Comparison of ENCODE assay signal across 2 cellular contexts in genomic region chr4:2871911-2872310, GRCh38.
TF ChIP-seq lines count a peak whose summit lies in the region.

No MANE protein-coding gene starts in this region.

TF ChIP-seq in GM12878, 131 proteins besides CTCF, POLR2A, EP300 and RAD21:
- TF ChIP-seq PBX3 (IDR thresholded peaks at IDR 0.05; ENCODE audit: insufficient replicate concordance, low read depth, low read length) = peak; percentile 68
- no peak for TF ChIP-seq IKZF1 (conservative IDR thresholded peaks at IDR 0.05)
- peak; percentile 87 for TF ChIP-seq PKNOX1 (IDR thresholded peaks at IDR 0.05)
- TF ChIP-seq HCFC1 (IDR thresholded peaks at IDR 0.05; ENCODE audit: low read length) = no peak

TF ChIP-seq in GM23338, 12 proteins besides CTCF, POLR2A, EP300 and RAD21:
- TF ChIP-seq POLR2AphosphoS5 (IDR thresholded peaks at IDR 0.05; ENCODE audit: low read depth) (no peak), CREB1 (CRISPR knock-in tag; IDR thresholded peaks at IDR 0.05; ENCODE audit: low read depth) (no peak), EZH2 (IDR thresholded peaks at IDR 0.05; ENCODE audit: low read depth, unreplicated experiment) (no peak), NANOG (IDR thresholded peaks at IDR 0.05; ENCODE audit: borderline replicate concordance) (no peak), JUNB (IDR thresholded peaks at IDR 0.05; ENCODE audit: unreplicated experiment) (no peak), EZH2phosphoT487 (IDR thresholded peaks at IDR 0.05; ENCODE audit: unreplicated experiment) (no peak), REST (IDR thresholded peaks at IDR 0.05; ENCODE audit: unreplicated experiment) (no peak), ZNF462 (CRISPR knock-in tag; IDR thresholded peaks at IDR 0.05) (no peak), ETS1 (IDR thresholded peaks at IDR 0.05) (no peak), STAT1 (IDR thresholded peaks at IDR 0.05; ENCODE audit: unreplicated experiment) (no peak), ZNF114 (CRISPR knock-in tag; IDR thresholded peaks at IDR 0.05) (no peak), ZNF331 (CRISPR knock-in tag; IDR thresholded peaks at IDR 0.05; ENCODE audit: low read depth) (no peak)
